3 cellular contexts compared by ENCODE assay signal in genomic region chrX:25015486-25016360, GRCh38.
TF ChIP-seq lines count a peak whose summit lies in the region.

Gene ARX (minus strand): TSS chrX:25015965. CDS start chrX:25015737, 228 bp downstream.

TF ChIP-seq in IMR-90, 13 proteins besides CTCF, POLR2A, EP300 and RAD21:
- TF ChIP-seq MAZ (IDR thresholded peaks at IDR 0.05; ENCODE audit: borderline replicate concordance, low read depth, low read length) (peak; percentile 16; the same call in 1 of the 2 replicates), ELK1 (IDR thresholded peaks at IDR 0.05; ENCODE audit: borderline replicate concordance, low read depth, low read length) (no peak), USF2 (IDR thresholded peaks at IDR 0.05; ENCODE audit: low read depth, low read length) (peak; percentile 72)

TF ChIP-seq in K562, 482 proteins besides CTCF, POLR2A, EP300 and RAD21 (continues in another document):
- TF ChIP-seq REST (CRISPR knock-in tag; IDR thresholded peaks at IDR 0.05; ENCODE audit: low read depth), result no peak
- no peak for TF ChIP-seq ZSCAN32 (CRISPR knock-in tag; IDR thresholded peaks at IDR 0.05)
- TF ChIP-seq ARHGAP35 (IDR thresholded peaks at IDR 0.05; ENCODE audit: partially characterized antibody), result no peak
- TF ChIP-seq NCOA4 (IDR thresholded peaks at IDR 0.05; ENCODE audit: partially characterized antibody), result no peak
- TF ChIP-seq ZC3H4 (CRISPR knock-in tag; IDR thresholded peaks at IDR 0.05; ENCODE audit: borderline replicate concordance), result no peak
- TF ChIP-seq PRMT5 (CRISPR knock-in tag; IDR thresholded peaks at IDR 0.05), result no peak
- TF ChIP-seq SIRT6 (IDR thresholded peaks at IDR 0.05; ENCODE audit: low read depth, low read length), result no peak
- no peak for TF ChIP-seq KDM4B (IDR thresholded peaks at IDR 0.05; ENCODE audit: borderline replicate concordance in 2 of 2, low read depth in 1 of 2)
- TF ChIP-seq ETV6 (IDR thresholded peaks at IDR 0.05; ENCODE audit: borderline replicate concordance in 1 of 2, low read depth in 2 of 2, low read length in 1 of 2), result no peak
- TF ChIP-seq ETV6 (CRISPR knock-in tag; IDR thresholded peaks at IDR 0.05; ENCODE audit: borderline replicate concordance), result no peak
- TF ChIP-seq ZBTB49 (CRISPR knock-in tag; IDR thresholded peaks at IDR 0.05; ENCODE audit: borderline replicate concordance), result no peak
- TF ChIP-seq CXXC5 (CRISPR knock-in tag; IDR thresholded peaks at IDR 0.05), result peak; percentile 66
- TF ChIP-seq ZBTB5 (IDR thresholded peaks at IDR 0.05), result no peak
- no peak for TF ChIP-seq ZNF263 (CRISPR knock-in tag; IDR thresholded peaks at IDR 0.05; ENCODE audit: borderline replicate concordance)
- no peak for TF ChIP-seq NFE2 (IDR thresholded peaks at IDR 0.05; ENCODE audit: low read depth)
- no peak for TF ChIP-seq GTF2E2 (tag; IDR thresholded peaks at IDR 0.05)
- TF ChIP-seq ZBTB17 (CRISPR knock-in tag; IDR thresholded peaks at IDR 0.05), result no peak
- no peak for TF ChIP-seq PHF20 (IDR thresholded peaks at IDR 0.05; ENCODE audit: partially characterized antibody)
- no peak for TF ChIP-seq ZNF398 (CRISPR knock-in tag; IDR thresholded peaks at IDR 0.05)

TF ChIP-seq in HEK293T, 16 proteins besides CTCF, POLR2A, EP300 and RAD21:
- TF ChIP-seq NFRKB (IDR thresholded peaks at IDR 0.05) (no peak), FOXA1 (IDR thresholded peaks at IDR 0.05) (no peak), ARNT (IDR thresholded peaks at IDR 0.05) (no peak), PKNOX1 (IDR thresholded peaks at IDR 0.05) (no peak)
